Comparison of ENCODE assay signal across 9 cellular contexts in the genomic region with DNA sequence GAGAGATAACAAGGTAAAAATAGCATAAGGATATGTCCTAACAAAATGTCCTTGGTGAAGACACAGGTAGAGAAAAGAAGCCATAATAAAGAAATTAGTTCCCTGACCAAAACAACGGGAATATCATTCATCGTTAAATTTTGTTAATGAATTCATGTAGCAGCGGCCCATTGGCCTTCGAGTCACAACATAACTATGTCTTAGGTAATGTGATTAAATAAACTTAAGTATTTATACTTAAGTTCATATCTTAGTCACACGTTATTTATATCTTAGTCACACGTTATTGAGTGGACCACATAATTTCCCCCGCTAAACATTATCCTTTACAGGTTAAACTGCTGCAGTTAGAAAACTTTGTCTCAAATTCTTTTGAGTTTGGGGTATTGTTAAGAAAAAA. TPM values are rescaled to one million over a fixed set of nuclear protein-coding genes. Genes with fewer than 3 reads are reported as not detected.
DNase-seq lines count a peak whose midpoint lies in the region; ATAC-seq and TF ChIP-seq lines count a peak whose summit lies in the region.
"Had no signal": no experiment of that assay in that cellular context is flagged by ENCODE, and none has a peak within 500 bp of the region (broad histone marks: within the 10 kb centered on the region; RNA-seq: fewer than 3 reads in every experiment).

No MANE protein-coding gene starts in this region.

- H3K4me2 ChIP-seq in mesenchymal stem cell (ENCODE audit: low read length, poor library complexity, severe bottlenecking) = no peak overlapping the region

- H4K8ac ChIP-seq in mesenchymal stem cell (ENCODE audit: low read length) = no peak overlapping the region

- H2AK5ac ChIP-seq in mesenchymal stem cell (ENCODE audit: low read length, severe bottlenecking) = no peak overlapping the region

- H3K14ac ChIP-seq in mesenchymal stem cell (ENCODE audit: low read length in 2 of 2) = no peak overlapping the region

- TF ChIP-seq POLR2A in GM18505 (IDR thresholded peaks at IDR 0.05; ENCODE audit: borderline replicate concordance, extremely low read depth, insufficient read depth, insufficient read length) = no peak

- intact Hi-C loops in Right ventricle myocardium inferior (cut with DNase I) (no loop called here), cardiac septum (cut with DNase I) (no loop called here), dorsolateral prefrontal cortex (cut with DNase I) (no loop called here)

- no peak overlapping the region for H2BK12ac ChIP-seq in mesenchymal stem cell (ENCODE audit: low read length in 2 of 2)

- no peak overlapping the region for H3K4ac ChIP-seq in mesenchymal stem cell (ENCODE audit: low read depth in 1 of 2, low read length in 2 of 2)

- H3K9me3 ChIP-seq in mesenchymal stem cell (ENCODE audit: control insufficient read depth, low read length) = no peaks in the 10 kb centered on the region

- no peak overlapping the region for H2BK5ac ChIP-seq in mesenchymal stem cell (ENCODE audit: low read depth, low read length, poor library complexity, severe bottlenecking)

- peak overlapping the region; percentile 99 for H3K9ac ChIP-seq in mesenchymal stem cell (ENCODE audit: low read length)

- DNase-seq in Right ventricle myocardium inferior (ENCODE audit: missing footprints) (no peak), cardiac septum (ENCODE audit: low spot score) (no peak), dorsolateral prefrontal cortex (no peak), mesenchymal stem cell (peak; percentile 82), SK-N-DZ (ENCODE audit: low spot score) (no peak), epidermal melanocyte (ENCODE audit: insufficient read length, low spot score) (no peak)
- DNase-seq: CD4-positive, CD25-positive, alpha-beta regulatory T cell had no signal

- no peak for TF ChIP-seq CTCF in dorsolateral prefrontal cortex (IDR thresholded peaks at IDR 0.05 in 54 of 56, conservative IDR thresholded peaks at IDR 0.05 in 2 of 56; ENCODE audit: low read depth in 1 of 56, partially characterized antibody in 56 of 56)

- H3K4me1 ChIP-seq in mesenchymal stem cell (ENCODE audit: control insufficient read depth, insufficient read depth, low read depth, low read length) = peaks cover 8% of the 10 kb centered on the region

- no peak overlapping the region for H3K27ac ChIP-seq in dorsolateral prefrontal cortex
- peak overlapping the region; percentile 99 for H3K27ac ChIP-seq in mesenchymal stem cell (ENCODE audit: low read length, poor library complexity, severe bottlenecking)

- H3K18ac ChIP-seq in mesenchymal stem cell (ENCODE audit: low read depth in 1 of 2, low read length in 2 of 2) = no peak overlapping the region

- H4K91ac ChIP-seq in mesenchymal stem cell (ENCODE audit: low read length) = no peak overlapping the region

- ATAC-seq in Right ventricle myocardium inferior (peak; percentile 6), GM18505 (IDR thresholded peaks at IDR 0.05; ENCODE audit: unreplicated experiment) (no peak), HG03039 (IDR thresholded peaks at IDR 0.05; ENCODE audit: unreplicated experiment) (no peak)

- WGBS in mesenchymal stem cell = 0% methylated on average over 4 of the region's 7 CpGs

- H2BK120ac ChIP-seq in mesenchymal stem cell (ENCODE audit: low read depth, low read length) = no peak overlapping the region

- H3K27me3 ChIP-seq in dorsolateral prefrontal cortex (no peaks in the 10 kb centered on the region), mesenchymal stem cell (ENCODE audit: control insufficient read depth in 1 of 2, insufficient read depth in 1 of 2, low read length in 2 of 2) (no peaks in the 10 kb centered on the region)

- H2BK15ac ChIP-seq in mesenchymal stem cell (ENCODE audit: low read depth, poor library complexity, severe bottlenecking) = no peak overlapping the region

- no peak overlapping the region for H2AFZ ChIP-seq in mesenchymal stem cell (ENCODE audit: low read depth, low read length)

- H3K79me1 ChIP-seq in mesenchymal stem cell (replicated peaks; ENCODE audit: low read length, poor library complexity, severe bottlenecking) = peaks cover 8% of the 10 kb centered on the region

- H3K4me3 ChIP-seq in dorsolateral prefrontal cortex = peak overlapping the region in 53 of 59 donors; percentile 63 to 86 (median 77)
- peak overlapping the region in 1 of 2 experiments; percentile 92 for H3K4me3 ChIP-seq in mesenchymal stem cell (ENCODE audit: insufficient read depth in 1 of 2, low read depth in 1 of 2, low read length in 2 of 2)

- H3K36me3 ChIP-seq in mesenchymal stem cell (ENCODE audit: control insufficient read depth in 1 of 2, insufficient read depth in 2 of 2, low read depth in 1 of 2, low read length in 2 of 2) = peaks cover 5 to 10% of the 10 kb centered on the region in 2 experiments

- H3K23ac ChIP-seq in mesenchymal stem cell (ENCODE audit: low read length in 2 of 2) = no peak overlapping the region

RNA-seq across cellular contexts. Expression of gene NEXN, which starts 1.2 kb away (rescaled TPM):
- total RNA-seq in Right ventricle myocardium inferior (365 TPM), cardiac septum (532 TPM), dorsolateral prefrontal cortex (10 to 100 TPM in 2 of 120 experiments, 1 to 10 TPM in 112, under 1 TPM in 6; 0.75 to 11.7 (median 2.1) TPM)
- polyA plus RNA-seq in mesenchymal stem cell (2013, experiment 1 of 2) = 133 TPM
- 136 TPM for polyA plus RNA-seq in mesenchymal stem cell (2013, experiment 2 of 2)
- polyA plus RNA-seq in SK-N-DZ (2014; cell fraction: cytosol; rRNA removed) = not detected in 2 replicates
- 0.15 and 0.55 TPM in 2 replicates for polyA plus RNA-seq in SK-N-DZ (2014; cell fraction: nucleus; rRNA removed)

Comparison
In these comparisons a context has a peak if more than half of its experiments do, and no peak if none do; other contexts are left out.
1. RNA of gene NEXN, which starts 1.2 kb away (total RNA-seq): 532 TPM in cardiac septum (single experiment) and 365 TPM in Right ventricle myocardium inferior (single experiment); 0.75 to 11.7 TPM in dorsolateral prefrontal cortex; every median in the first group is over 10 times any median in the second.